Comparison of ENCODE assay signal across 1 cellular context in the genomic region with DNA sequence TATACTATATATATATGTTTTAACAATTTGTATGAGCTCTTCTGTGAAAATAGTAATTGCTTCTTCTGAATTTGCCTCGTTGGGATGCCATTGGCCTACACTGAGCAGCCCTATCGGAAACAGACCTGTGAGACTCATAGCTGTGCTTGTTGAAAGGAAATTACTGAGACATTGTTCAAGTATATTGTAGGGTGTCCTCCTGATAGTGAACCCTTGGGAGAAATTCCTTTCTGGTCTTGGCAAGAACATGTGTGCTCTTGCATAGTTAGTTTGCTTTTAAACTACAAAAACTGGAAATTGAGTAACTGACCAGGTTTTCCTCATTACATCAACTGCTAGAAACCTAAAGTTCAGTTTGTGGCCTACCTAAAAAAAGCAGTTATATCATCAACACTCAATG.
TF ChIP-seq lines count a peak whose summit lies in the region.

No MANE protein-coding gene starts in this region.

TF ChIP-seq in H1, 55 proteins besides CTCF, POLR2A, EP300 and RAD21:
- TF ChIP-seq RXRA (IDR thresholded peaks at IDR 0.05; ENCODE audit: insufficient read depth, low read depth, low read length) (no peak), GABPA (IDR thresholded peaks at IDR 0.05; ENCODE audit: borderline replicate concordance, insufficient read depth, low read length) (no peak), GTF2F1 (IDR thresholded peaks at IDR 0.05; ENCODE audit: borderline replicate concordance, low read depth, low read length) (no peak), BACH1 (IDR thresholded peaks at IDR 0.05; ENCODE audit: low read length) (no peak), RFX5 (IDR thresholded peaks at IDR 0.05; ENCODE audit: borderline replicate concordance, low read depth, low read length) (no peak), RBBP5 (IDR thresholded peaks at IDR 0.05; ENCODE audit: borderline replicate concordance, low read depth, low read length) (no peak)
